ENCODE assay signal across 1 cellular context in the genomic region with DNA sequence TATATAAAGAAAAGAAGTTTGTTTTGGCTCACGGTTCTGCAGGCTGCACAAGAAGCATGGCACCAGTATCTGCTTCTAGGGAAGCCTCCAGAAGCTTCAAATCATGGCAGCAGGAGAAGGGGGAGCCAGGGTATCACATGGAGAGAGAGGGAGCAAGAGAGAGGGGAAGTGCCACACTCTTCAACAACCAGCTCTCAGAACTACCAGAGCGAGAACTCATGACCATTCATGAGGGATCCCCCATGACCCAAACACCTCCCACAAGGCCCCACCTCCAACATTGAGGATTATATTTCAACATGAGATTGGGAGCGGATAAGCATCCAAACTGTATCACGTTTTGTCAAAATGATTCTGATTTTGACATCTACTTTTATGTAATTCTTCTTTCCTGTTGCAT.
TF ChIP-seq lines count a peak whose summit lies in the region.

No MANE protein-coding gene starts in this region.

TF ChIP-seq in WTC11, 78 proteins besides CTCF, POLR2A, EP300 and RAD21 (continued from another document):
- TF ChIP-seq NR3C1 (CRISPR knock-in tag; conservative IDR thresholded peaks at IDR 0.05; ENCODE audit: low read depth) (no peak), ZNF425 (CRISPR knock-in tag; conservative IDR thresholded peaks at IDR 0.05) (no peak)
